6 cellular contexts compared by ENCODE assay signal in genomic region chr18:227374-227773, GRCh38.
"Had no signal": no experiment of that assay in that cellular context is flagged by ENCODE, and none has a peak within 500 bp of the region (broad histone marks: within the 10 kb centered on the region; RNA-seq: fewer than 3 reads in every experiment).

No MANE protein-coding gene starts in this region.

- ATAC-seq: GM12878 had no signal

- FAIRE-seq: G401.6, GM12878, GM12891, GM18507 had no signal

- DNase-seq: GDM1, GF-D8 had no signal

- H3K4me3 ChIP-seq: GM12878 had no signal
